Comparison of ENCODE assay signal across 17 cellular contexts in the genomic region with DNA sequence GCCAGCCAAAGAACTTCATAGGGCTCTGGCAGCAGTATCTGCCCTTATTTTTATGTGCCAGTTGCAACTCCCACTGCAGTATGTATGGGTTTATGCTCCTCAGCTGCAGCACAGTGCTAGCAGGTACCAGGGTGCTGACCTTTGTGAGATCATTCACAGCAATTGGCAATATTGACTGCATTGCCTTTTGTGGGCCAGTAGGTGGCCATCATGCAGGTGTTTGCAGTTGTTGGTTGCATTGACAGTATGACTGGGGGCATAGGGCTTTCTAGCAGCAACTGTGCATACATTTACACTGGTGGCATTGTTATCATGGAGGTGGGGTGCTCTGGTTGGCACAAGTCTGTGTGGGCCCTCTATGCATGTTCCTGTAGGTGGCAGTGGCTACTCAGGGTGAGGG. TPM values are rescaled to one million over a fixed set of nuclear protein-coding genes. Genes with fewer than 3 reads are reported as not detected.
DNase-seq lines count a peak whose midpoint lies in the region; ATAC-seq, FAIRE-seq and TF ChIP-seq lines count a peak whose summit lies in the region.
"Had no signal": no experiment of that assay in that cellular context is flagged by ENCODE, and none has a peak within 500 bp of the region (broad histone marks: within the 10 kb centered on the region; RNA-seq: fewer than 3 reads in every experiment).

No MANE protein-coding gene starts in this region.

- no peak for TF ChIP-seq POLR2A in IMR-90 (IDR thresholded peaks at IDR 0.05; ENCODE audit: low read depth, low read length)
- no peak for TF ChIP-seq POLR2A in heart left ventricle (IDR thresholded peaks at IDR 0.05)

- peak; percentile 62 for FAIRE-seq in bronchial epithelial cell (lab: Jason Lieb, UNC)
- FAIRE-seq: colon had no signal

- CTCF ChIA-PET in IMR-90 (lab: Yijun Ruan, JAX): no interaction called here

- no peak overlapping the region for H4K8ac ChIP-seq in IMR-90 (ENCODE audit: low read depth in 2 of 2, low read length in 2 of 2)

- no peaks in the 10 kb centered on the region for H3K36me3 Mint-ChIP-seq in CD14-positive monocyte

- H3K23ac ChIP-seq in IMR-90 (ENCODE audit: low read depth, low read length): no peak overlapping the region

- H4K91ac ChIP-seq in IMR-90 (ENCODE audit: insufficient read depth, low read depth, low read length): no peak overlapping the region

- H3K4me3 Mint-ChIP-seq in CD14-positive monocyte: no peak overlapping the region
- H3K4me3 Mint-ChIP-seq: CD8-positive, alpha-beta T cell had no signal

- intact Hi-C loops in IMR-90 (cut with micrococcal nuclease) (no loop called here), heart left ventricle (cut with DNase I) (no loop called here), CD14-positive monocyte (cut with micrococcal nuclease) (no loop called here)

- POLR2A ChIA-PET in IMR-90 (lab: Charles Lee; ENCODE audit: unreplicated experiment): no interaction called here

- H3K9me3 Mint-ChIP-seq in CD14-positive monocyte: peaks cover 7 to 22% (median 10%) of the 10 kb centered on the region in 7 donors

- dilution Hi-C loops in IMR-90 (cut with HindIII; ENCODE audit: low sequenced_read_pairs, unreplicated experiment): no loop called here

- in situ Hi-C loops in IMR-90 (cut with MboI; ENCODE audit: low sequenced_read_pairs): no loop called here

- H3K4me3 ChIP-seq in DND-41 (ENCODE audit: low read depth in 1 of 2, low read length in 2 of 2) (no peak overlapping the region), IMR-90 (ENCODE audit: insufficient read depth, low read depth, low read length) (no peak overlapping the region), bronchial epithelial cell (ENCODE audit: low read depth, low read length) (no peak overlapping the region), heart left ventricle (no peak overlapping the region)
- H3K4me3 ChIP-seq: lung, skin epidermis had no signal

- no peaks in the 10 kb centered on the region for H3K9me3 ChIP-seq in DND-41 (ENCODE audit: insufficient read depth, low read length, severe bottlenecking)
- H3K9me3 ChIP-seq in IMR-90 (ENCODE audit: control insufficient read depth, insufficient read depth, low read length): peaks cover 7% of the 10 kb centered on the region; the same call in 1 of the 2 replicates
- H3K9me3 ChIP-seq in heart left ventricle: no peaks in the 10 kb centered on the region

- peaks cover 0 to 3% (median 0%) of the 10 kb centered on the region in 3 donors for H3K27me3 Mint-ChIP-seq in CD14-positive monocyte (ENCODE audit: low read depth in 3 of 3)

- TF ChIP-seq RAD21 in IMR-90 (IDR thresholded peaks at IDR 0.05; ENCODE audit: low read length): no peak

- H3K14ac ChIP-seq in IMR-90 (replicated peaks; ENCODE audit: low read depth, low read length): no peak overlapping the region

- H2AFZ ChIP-seq in DND-41 (ENCODE audit: low read depth, low read length) (no peak overlapping the region), IMR-90 (replicated peaks; ENCODE audit: low read length, poor library complexity) (no peak overlapping the region)

- no peak overlapping the region for H3K18ac ChIP-seq in IMR-90 (ENCODE audit: low read depth, low read length)

- no peaks in the 10 kb centered on the region for H3K79me2 ChIP-seq in DND-41 (ENCODE audit: insufficient read depth, low read length)

- no peaks in the 10 kb centered on the region for H3K79me1 ChIP-seq in IMR-90 (ENCODE audit: low read depth in 1 of 2, low read length in 2 of 2)

- H3K27ac ChIP-seq in DND-41 (ENCODE audit: low read length): no peak overlapping the region
- no peak overlapping the region for H3K27ac ChIP-seq in IMR-90 (ENCODE audit: insufficient read depth, low read length)
- H3K27ac ChIP-seq in heart left ventricle: no peak overlapping the region
- H3K27ac ChIP-seq: RWPE1, skin epidermis had no signal

- H3K4ac ChIP-seq in IMR-90 (ENCODE audit: low read depth, low read length): no peak overlapping the region

- ATAC-seq in DND-41 (ENCODE audit: insufficient read depth, low read depth) (no peak), IMR-90 (ENCODE audit: low read depth) (no peak), left lobe of liver (peak; percentile 58), heart left ventricle (no peak)
- ATAC-seq: activated naive CD4-positive, alpha-beta T cell treated with anti-CD3 and anti-CD28 coated beads, Interleukin-2, amount 50 U/mL, for 72 hours; CD8-positive, alpha-beta T cell had no signal

- H2BK120ac ChIP-seq in IMR-90 (ENCODE audit: low read depth, low read length): no peak overlapping the region

- H3K9ac ChIP-seq in DND-41 (ENCODE audit: low read depth, low read length) (no peak overlapping the region), IMR-90 (ENCODE audit: low read depth, low read length) (no peak overlapping the region)

- H4K5ac ChIP-seq in IMR-90 (ENCODE audit: low read depth, low read length): no peak overlapping the region

- H2BK5ac ChIP-seq in IMR-90 (ENCODE audit: low read depth, low read length, poor library complexity, severe bottlenecking): no peak overlapping the region

- H3K27ac Mint-ChIP-seq in CD14-positive monocyte: no peak overlapping the region
- H3K27ac Mint-ChIP-seq: activated naive CD4-positive, alpha-beta T cell treated with anti-CD3 and anti-CD28 coated beads, Interleukin-2, amount 50 U/mL, for 72 hours; CD8-positive, alpha-beta T cell had no signal

- H3K4me2 ChIP-seq in DND-41 (ENCODE audit: insufficient read depth, low read length) (no peak overlapping the region), IMR-90 (ENCODE audit: low read depth, low read length) (no peak overlapping the region)

- TF ChIP-seq CTCF in DND-41 (IDR thresholded peaks at IDR 0.05; ENCODE audit: borderline replicate concordance, extremely low read depth, low read length, poor library complexity, severe bottlenecking) (peak; percentile 21), IMR-90 (conservative IDR thresholded peaks at IDR 0.05; ENCODE audit: low read depth, low read length) (no peak), bronchial epithelial cell (IDR thresholded peaks at IDR 0.05; ENCODE audit: insufficient read depth, low read length, severe bottlenecking) (peak; percentile 21), heart left ventricle (IDR thresholded peaks at IDR 0.05) (peak in 1 of 12 donors; percentile 8), CD14-positive monocyte (IDR thresholded peaks at IDR 0.05) (no peak)

- no TSS peak for BruUV-seq in IMR-90 (replicated peaks; lab: Mats Ljungman, UMichigan)

- H4K20me1 ChIP-seq in DND-41 (ENCODE audit: insufficient read depth, low read length): no peaks in the 10 kb centered on the region
- H4K20me1 ChIP-seq in IMR-90 (ENCODE audit: insufficient read depth, low read length): no peaks in the 10 kb centered on the region

- H3K27me3 ChIP-seq in DND-41 (ENCODE audit: insufficient read depth, low read length, poor library complexity): no peaks in the 10 kb centered on the region
- H3K27me3 ChIP-seq in IMR-90 (ENCODE audit: control insufficient read depth, insufficient read depth, low read length): no peaks in the 10 kb centered on the region
- H3K27me3 ChIP-seq in bronchial epithelial cell (ENCODE audit: control insufficient read depth, insufficient read depth, low read length): no peaks in the 10 kb centered on the region
- no peaks in the 10 kb centered on the region for H3K27me3 ChIP-seq in heart left ventricle

- no peak overlapping the region for H2BK20ac ChIP-seq in IMR-90 (ENCODE audit: low read depth, low read length)

- H2AK5ac ChIP-seq in IMR-90 (ENCODE audit: low read depth, low read length): no peak overlapping the region

- no peak overlapping the region for H3K56ac ChIP-seq in IMR-90 (ENCODE audit: extremely low read depth, insufficient read depth, low read length)

- H3K9me1 ChIP-seq in IMR-90 (ENCODE audit: insufficient read depth, low read length): no peaks in the 10 kb centered on the region

- H2AK9ac ChIP-seq in IMR-90 (replicated peaks; ENCODE audit: low read depth, low read length, poor library complexity): peak overlapping the region; percentile 55

- DNase-seq in DND-41 (no peak), IMR-90 (no peak), bronchial epithelial cell (ENCODE audit: low read depth) (peak; percentile 1), left lobe of liver (ENCODE audit: low spot score) (no peak), heart left ventricle (no peak), CD14-positive monocyte (ENCODE audit: low spot score) (no peak), DMS79 (lab: John Stamatoyannopoulos, UW) (no peak)
- DNase-seq: CD8-positive, alpha-beta T cell; DMS153; NCI-H226; NK-92 treated with Interleukin-12 subunit alpha and Interleukin-12 subunit beta, amount 100 ng/mL, for 24 hours; stimulated activated naive CD4-positive, alpha-beta T cell had no signal

- H3K4me1 ChIP-seq in DND-41 (ENCODE audit: insufficient read depth, low read length) (no peaks in the 10 kb centered on the region), IMR-90 (ENCODE audit: control insufficient read depth, insufficient read depth, low read length) (no peaks in the 10 kb centered on the region), heart left ventricle (no peaks in the 10 kb centered on the region)

- H3K4me1 Mint-ChIP-seq in CD14-positive monocyte: no peaks in the 10 kb centered on the region

- no peak overlapping the region for H2BK15ac ChIP-seq in IMR-90 (ENCODE audit: low read depth, low read length)

- H3K36me3 ChIP-seq in DND-41 (ENCODE audit: insufficient read depth, low read length): no peaks in the 10 kb centered on the region
- H3K36me3 ChIP-seq in IMR-90 (ENCODE audit: control insufficient read depth, insufficient read depth, low read length): no peaks in the 10 kb centered on the region
- H3K36me3 ChIP-seq in bronchial epithelial cell (ENCODE audit: control insufficient read depth, insufficient read depth, low read length): no peaks in the 10 kb centered on the region
- no peaks in the 10 kb centered on the region for H3K36me3 ChIP-seq in heart left ventricle

TF ChIP-seq in IMR-90, 13 proteins besides CTCF, POLR2A, EP300 and RAD21 (continues in another document):
- TF ChIP-seq MAFK (IDR thresholded peaks at IDR 0.05; ENCODE audit: low read depth, low read length) (no peak), NFE2L2 (IDR thresholded peaks at IDR 0.05; ENCODE audit: low read depth, low read length) (no peak)

RNA-seq across cellular contexts. Expression of gene FAAH2, which starts 42.5 kb away (rescaled TPM):
- total RNA-seq in IMR-90 (2012; rRNA removed) (not detected in 2 replicates), bronchial epithelial cell (4.7 and 6.3 TPM in 2 replicates), left lobe of liver (9.4 TPM), heart left ventricle (1 to 10 TPM in 2 of 9 donors, under 1 TPM in 3, not detected in 4; 0.23 to 1.6 (median 0.37) TPM)
- polyA plus RNA-seq in IMR-90 (2012; rRNA removed) (not detected in 2 replicates), heart left ventricle (under 1 TPM; 0.10 to 0.80 TPM), CD14-positive monocyte (not detected)
- polyA plus RNA-seq in IMR-90 (2012; cell fraction: cytosol; rRNA removed): 0.01 TPM in 1 of 2 replicates, not detected in the other
- polyA plus RNA-seq in IMR-90 (2012; cell fraction: nucleus; rRNA removed; ENCODE audit: low replicate concordance): 0.04 and 0.62 TPM in 2 replicates

Comparison
In these comparisons a context has a peak if more than half of its experiments do, and no peak if none do; other contexts are left out.
1. CTCF ChIP-seq: peak in DND-41 (single experiment) and bronchial epithelial cell (single experiment); none in IMR-90 (single experiment) and CD14-positive monocyte (single experiment).